15 cellular contexts compared by ENCODE assay signal in the genomic region with DNA sequence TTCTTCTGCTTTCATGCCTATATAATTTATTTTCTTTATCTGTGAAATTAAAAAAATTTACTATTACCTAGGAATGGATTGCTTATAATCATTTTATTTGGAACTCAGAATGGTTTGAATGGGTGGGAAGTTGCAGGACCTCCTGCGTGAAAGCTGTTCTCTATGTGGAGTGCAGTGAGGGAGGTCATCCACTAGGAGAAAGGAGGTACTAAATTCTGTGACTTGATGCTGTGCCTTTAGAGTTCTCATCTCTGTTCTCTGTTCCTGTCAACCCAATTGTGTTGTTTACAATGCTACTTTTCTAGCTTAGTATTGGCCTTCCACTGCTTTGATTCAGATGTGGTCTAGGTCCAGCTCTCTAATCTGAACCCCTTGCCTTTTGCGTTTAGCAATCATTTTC.
A peak's percentile ranks its signal among the peaks of the same experiment; 100 is the strongest.
DNase-seq lines count a peak whose midpoint lies in the region; ATAC-seq, FAIRE-seq and TF ChIP-seq lines count a peak whose summit lies in the region.
"Had no signal": no experiment of that assay in that cellular context is flagged by ENCODE, and none has a peak within 500 bp of the region (broad histone marks: within the 10 kb centered on the region; RNA-seq: fewer than 3 reads in every experiment).

No MANE protein-coding gene starts in this region.

- no peak overlapping the region for H3K9ac ChIP-seq in Loucy (ENCODE audit: low read depth, low read length, poor library complexity, severe bottlenecking)

- H3K27me3 Mint-ChIP-seq in nephron progenitor cell (ENCODE audit: low read depth, poor library complexity): peaks cover 4% of the 10 kb centered on the region
- H3K27me3 Mint-ChIP-seq in immature natural killer cell (ENCODE audit: low read depth in 3 of 3): peaks cover 0 to 3% (median 0%) of the 10 kb centered on the region in 3 donors
- H3K27me3 Mint-ChIP-seq: activated CD4-positive, alpha-beta T cell treated with anti-CD3 and anti-CD28 coated beads, Interleukin-2, amount 10 ng/mL, durations not matched to agents 24 days and 14 days had no signal

- no peak overlapping the region for H2AFZ ChIP-seq in Loucy (ENCODE audit: low read length)

- H3K36me3 Mint-ChIP-seq in nephron progenitor cell (ENCODE audit: low read depth): no peaks in the 10 kb centered on the region
- no peaks in the 10 kb centered on the region for H3K36me3 Mint-ChIP-seq in immature natural killer cell

- H3K79me2 ChIP-seq in Loucy (ENCODE audit: insufficient read depth, low read length): no peaks in the 10 kb centered on the region

- H3K9me3 Mint-ChIP-seq in nephron progenitor cell: no peaks in the 10 kb centered on the region
- H3K9me3 Mint-ChIP-seq in immature natural killer cell: no peaks in the 10 kb centered on the region
- H3K9me3 Mint-ChIP-seq: activated CD4-positive, alpha-beta T cell treated with anti-CD3 and anti-CD28 coated beads, Interleukin-2, amount 10 ng/mL, durations not matched to agents 24 days and 14 days had no signal

- H3K27ac Mint-ChIP-seq in nephron progenitor cell (no peak overlapping the region), immature natural killer cell (no peak overlapping the region)
- H3K27ac Mint-ChIP-seq: activated CD4-positive, alpha-beta T cell treated with anti-CD3 and anti-CD28 coated beads, Interleukin-2, amount 10 ng/mL, durations not matched to agents 24 days and 14 days had no signal

- no peak overlapping the region for H3K4me3 Mint-ChIP-seq in nephron progenitor cell
- H3K4me3 Mint-ChIP-seq in immature natural killer cell: no peak overlapping the region
- H3K4me3 Mint-ChIP-seq: activated CD4-positive, alpha-beta T cell treated with anti-CD3 and anti-CD28 coated beads, Interleukin-2, amount 10 ng/mL, durations not matched to agents 24 days and 14 days had no signal

- TF ChIP-seq CTCF in GM12864 (IDR thresholded peaks at IDR 0.05; ENCODE audit: low read depth, low read length, missing control alignments) (peak; percentile 51), Loucy (conservative IDR thresholded peaks at IDR 0.05; ENCODE audit: low read length) (peak; percentile 47), nephron progenitor cell (IDR thresholded peaks at IDR 0.05) (peak; percentile 25)

- no peak for FAIRE-seq in RCC 7860 (lab: Jason Lieb, UNC)

- H3K4me2 ChIP-seq in Loucy (ENCODE audit: low read depth, low read length, poor library complexity, severe bottlenecking): no peak overlapping the region

- no peaks in the 10 kb centered on the region for H3K36me3 ChIP-seq in Loucy (ENCODE audit: insufficient read depth, low read length)
- H3K36me3 ChIP-seq: Peyer's patch, thoracic aorta had no signal

- H3K27me3 ChIP-seq in Loucy (ENCODE audit: insufficient read depth, low read length, poor library complexity, severe bottlenecking): no peaks in the 10 kb centered on the region
- H3K27me3 ChIP-seq: Peyer's patch had no signal

- no peaks in the 10 kb centered on the region for H3K9me3 ChIP-seq in Loucy (ENCODE audit: insufficient read depth, low read depth, low read length)
- H3K9me3 ChIP-seq: Peyer's patch, thoracic aorta had no signal

- no peaks in the 10 kb centered on the region for H3K4me1 Mint-ChIP-seq in nephron progenitor cell
- H3K4me1 Mint-ChIP-seq in immature natural killer cell: no peaks in the 10 kb centered on the region

- no peaks in the 10 kb centered on the region for H3F3A ChIP-seq in Loucy (ENCODE audit: low read depth)

- ATAC-seq in HG02852 (IDR thresholded peaks at IDR 0.05; ENCODE audit: unreplicated experiment): no peak
- ATAC-seq: left lobe of liver had no signal

- H3K4me3 ChIP-seq in GM12864 (ENCODE audit: low read depth, low read length): no peak overlapping the region
- H3K4me3 ChIP-seq in Loucy (ENCODE audit: low read length, poor library complexity, severe bottlenecking): no peak overlapping the region
- H3K4me3 ChIP-seq: Peyer's patch, thoracic aorta had no signal

- no peaks in the 10 kb centered on the region for H3K4me1 ChIP-seq in Loucy (ENCODE audit: insufficient read depth, low read length, poor library complexity, severe bottlenecking)
- H3K4me1 ChIP-seq: Peyer's patch had no signal

- DNase-seq in GM12864 (ENCODE audit: low read depth) (no peak), dedifferentiated amniotic fluid mesenchymal stem cell (ENCODE audit: extremely low spot score) (peak; percentile 13), nephron progenitor cell (no peak), immature natural killer cell (no peak), RCC 7860 (ENCODE audit: low spot score) (no peak)
- DNase-seq: activated CD4-positive, alpha-beta T cell treated with anti-CD3 and anti-CD28 coated beads, Interleukin-2, amount 10 ng/mL, durations not matched to agents 24 days and 14 days; activated T-cell treated with anti-CD3 and anti-CD28 coated beads, Interleukin-2, amount 50 U/mL, for 48 hours; GDM1; NCI-H1417 treated with DMSO at 0.1 percent for 48 hours; Peyer's patch; T-helper 2 cell had no signal

- H4K20me1 ChIP-seq in Loucy (ENCODE audit: insufficient read depth, low read length, poor library complexity, severe bottlenecking): no peaks in the 10 kb centered on the region

- no peaks in the 10 kb centered on the region for H3K9me2 ChIP-seq in Loucy (replicated peaks; ENCODE audit: low read depth, low read length)
